Comparison of ENCODE assay signal across 8 cellular contexts in the genomic region with DNA sequence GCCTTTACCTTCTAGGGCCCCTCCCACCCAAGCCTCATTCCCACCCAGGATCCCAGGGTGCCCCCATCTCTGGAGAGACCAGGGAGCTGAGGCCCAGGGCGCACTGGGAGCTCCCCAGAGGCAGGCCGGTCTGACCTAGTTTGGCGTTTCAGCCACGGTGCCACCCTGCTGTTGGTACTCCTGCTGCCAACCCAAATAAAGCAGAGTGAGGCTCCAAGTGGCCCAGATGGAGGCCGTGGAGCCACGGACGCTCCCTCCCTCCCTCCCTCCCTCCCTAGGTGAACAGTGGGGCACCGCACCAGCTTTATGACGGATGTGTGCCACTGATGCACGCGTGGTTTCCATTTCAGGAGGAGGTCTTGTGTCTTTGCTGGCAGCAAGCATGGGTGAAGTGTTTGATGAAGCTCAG. TPM values are rescaled to one million over a fixed set of nuclear protein-coding genes. Genes with fewer than 3 reads are reported as not detected.
DNase-seq lines count a peak whose midpoint lies in the region; ATAC-seq, FAIRE-seq and TF ChIP-seq lines count a peak whose summit lies in the region.

No MANE protein-coding gene starts in this region.

- intact Hi-C loops in left cardiac atrium (cut with DNase I): loop anchor here in 1 of 2 donors (5.0 to 10.0 kb wide), 3 partner anchors 48 to 95 kb away; no protein-coding TSS in a partner anchor

- peak overlapping the region; percentile 88 for H3K4me3 Mint-ChIP-seq in activated T-cell treated with anti-CD3 and anti-CD28 coated beads, Interleukin-2, amount 50 U/mL, for 24 hours

- FAIRE-seq in H54 (lab: Jason Lieb, UNC): no peak

- no peak for ATAC-seq in left cardiac atrium

- TF ChIP-seq POLR2A in H54 (IDR thresholded peaks at IDR 0.05; ENCODE audit: low read depth, low read length): no peak

- H3K36me3 Mint-ChIP-seq in activated T-cell treated with anti-CD3 and anti-CD28 coated beads, Interleukin-2, amount 50 U/mL, for 24 hours (ENCODE audit: low read depth): peaks cover 8% of the 10 kb centered on the region

- no peaks in the 10 kb centered on the region for H3K9me3 Mint-ChIP-seq in activated T-cell treated with anti-CD3 and anti-CD28 coated beads, Interleukin-2, amount 50 U/mL, for 24 hours

- peaks cover 68% of the 10 kb centered on the region for H3K4me1 Mint-ChIP-seq in activated T-cell treated with anti-CD3 and anti-CD28 coated beads, Interleukin-2, amount 50 U/mL, for 24 hours (ENCODE audit: low read depth)

- no peak for TF ChIP-seq CTCF in GM20000 (IDR thresholded peaks at IDR 0.05; ENCODE audit: extremely low read depth, missing control alignments)

- H3K27me3 Mint-ChIP-seq in activated T-cell treated with anti-CD3 and anti-CD28 coated beads, Interleukin-2, amount 50 U/mL, for 24 hours: peaks cover 3% of the 10 kb centered on the region

- DNase-seq in H54 (ENCODE audit: insufficient read length, low spot score) (peak; percentile 23), left cardiac atrium (peak; percentile 51), NCI-H1048 (lab: John Stamatoyannopoulos, UW) (no peak), MV-4-11 (lab: John Stamatoyannopoulos, UW) (no peak), GM20000 (ENCODE audit: low spot score) (no peak), DMS153 (lab: John Stamatoyannopoulos, UW) (no peak)
- peak; percentile 57 for DNase-seq in activated T-cell treated with anti-CD3 and anti-CD28 coated beads, Interleukin-2, amount 50 U/mL, for 24 hours
- peak; percentile 41 for DNase-seq in stimulated activated CD4-positive, alpha-beta T cell treated with anti-CD3 and anti-CD28 coated beads, Interleukin-2, amount 100 ng/mL, for 4 hours (ENCODE audit: low read depth)

- H3K27ac Mint-ChIP-seq in activated T-cell treated with anti-CD3 and anti-CD28 coated beads, Interleukin-2, amount 50 U/mL, for 24 hours: peak overlapping the region; percentile 86

RNA-seq across cellular contexts. Expression of a gene that starts 1.8 kb away (rescaled TPM):
- total RNA-seq in left cardiac atrium: 10 to 100 TPM; 74.4 to 95.3 TPM

Comparison
In these comparisons a context has a peak if more than half of its experiments do, and no peak if none do; other contexts are left out.
1. DNase-seq: peak in H54 (single experiment), activated T-cell treated with anti-CD3 and anti-CD28 coated beads, Interleukin-2, amount 50 U/mL, for 24 hours (single experiment), left cardiac atrium (single experiment) and stimulated activated CD4-positive, alpha-beta T cell treated with anti-CD3 and anti-CD28 coated beads, Interleukin-2, amount 100 ng/mL, for 4 hours (single experiment); none in NCI-H1048 (single experiment), MV-4-11 (single experiment), GM20000 (single experiment) and DMS153 (single experiment).